11 cellular contexts compared by ENCODE assay signal in the genomic region with DNA sequence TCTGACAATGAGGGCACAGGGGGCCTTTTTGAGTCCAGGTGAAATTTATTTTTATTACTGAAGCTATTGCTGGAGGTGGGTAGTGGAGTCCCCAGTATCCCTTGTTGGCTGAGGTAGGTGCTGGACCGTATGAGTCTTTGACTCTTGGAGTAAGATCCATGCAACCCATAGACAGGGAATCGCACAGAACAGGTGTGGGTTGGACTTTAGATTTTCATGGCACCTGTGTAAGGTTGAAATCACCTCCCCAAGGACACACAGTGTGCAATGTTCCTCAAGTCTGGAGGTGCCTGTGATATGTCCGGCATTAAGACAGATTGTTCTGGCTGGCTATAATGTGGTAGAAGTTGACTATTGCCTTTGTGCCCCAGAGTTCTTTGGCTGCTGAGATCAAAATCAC. TPM values are rescaled to one million over a fixed set of nuclear protein-coding genes. Genes with fewer than 3 reads are reported as not detected.
"Had no signal": no experiment of that assay in that cellular context is flagged by ENCODE, and none has a peak within 500 bp of the region (broad histone marks: within the 10 kb centered on the region; RNA-seq: fewer than 3 reads in every experiment).

No MANE protein-coding gene starts in this region.

- H3K4me3 ChIP-seq: GM23248, HAP-1, K562 had no signal

- DNase-seq: GM23248, GOT3, H7, HFFc6, IMR-90, KG1 had no signal

- H3K9me3 ChIP-seq: HAP-1 had no signal

- H3K36me3 ChIP-seq: HAP-1 had no signal

- H3K9ac ChIP-seq: GM23248 had no signal

- ATAC-seq: HCT116, K562 had no signal

- H3K27ac ChIP-seq: GM23248, HL-60 had no signal

- H3K4me1 ChIP-seq: HAP-1 had no signal

- H2AFZ ChIP-seq: GM23248 had no signal

RNA-seq across cellular contexts. Expression of gene MKRN3, which starts 23.5 kb away (rescaled TPM):
- total RNA-seq: H7 had no signal

RNA-seq across cellular contexts. Expression of gene MAGEL2, which starts 58.7 kb away (rescaled TPM):
- total RNA-seq: HT1080, K562 had no signal
